In genomic region chr5:177448244-177448950, GRCh38 we compare ENCODE assay signal across 12 cellular contexts. TPM values are rescaled to one million over a fixed set of nuclear protein-coding genes. Genes with fewer than 3 reads are reported as not detected.
DNase-seq lines count a peak whose midpoint lies in the region; ATAC-seq and TF ChIP-seq lines count a peak whose summit lies in the region.
"Had no signal": no experiment of that assay in that cellular context is flagged by ENCODE, and none has a peak within 500 bp of the region (broad histone marks: within the 10 kb centered on the region; RNA-seq: fewer than 3 reads in every experiment).

No MANE protein-coding gene starts in this region.

- peak overlapping the region; percentile 79 for H3K4me3 Mint-ChIP-seq in activated CD8-positive, alpha-beta T cell treated with anti-CD3 and anti-CD28 coated beads for 36 hours

- H3K27ac ChIP-seq in ACC112 (ENCODE audit: low read depth, low read length): peak overlapping the region; percentile 91
- H3K27ac ChIP-seq in psoas muscle: no peak overlapping the region

- no peaks in the 10 kb centered on the region for H3K27me3 ChIP-seq in ACC112 (ENCODE audit: insufficient read depth, low read length)
- no peaks in the 10 kb centered on the region for H3K27me3 ChIP-seq in HAP-1 (ENCODE audit: low read depth)
- peaks cover 0 to 50% (median 7%) of the 10 kb centered on the region in 3 donors for H3K27me3 ChIP-seq in psoas muscle (ENCODE audit: insufficient read depth in 3 of 3, low read length in 2 of 3)

- WGBS in psoas muscle, 3 donors: 72 to 80% (median 74%) methylated on average over 6 of the region's 6 CpGs

- H2AFZ ChIP-seq in ACC112 (ENCODE audit: low read length, unreplicated experiment): no peak overlapping the region

- H3K4me3 ChIP-seq in ACC112 (ENCODE audit: low read depth, low read length) (peak overlapping the region; percentile 95), HAP-1 (peak overlapping the region; percentile 47), iPS-18c (ENCODE audit: insufficient read depth, low read depth, low read length) (peak overlapping the region; percentile 47), psoas muscle (no peak overlapping the region)

- H3K9me3 Mint-ChIP-seq in activated CD8-positive, alpha-beta T cell treated with anti-CD3 and anti-CD28 coated beads for 36 hours: no peaks in the 10 kb centered on the region

- DNase-seq in HAP-1 (ENCODE audit: low spot score in 2 of 2) (no peak), islet precursor cell (no peak), DMS153 (lab: John Stamatoyannopoulos, UW) (no peak), HCEC 1CT (no peak), psoas muscle (no peak)
- DNase-seq in activated CD8-positive, alpha-beta T cell treated with anti-CD3 and anti-CD28 coated beads for 36 hours: no peak
- DNase-seq: activated effector memory CD4-positive, alpha-beta T cell treated with Interleukin-2 at 50 U/mL for 16 hours; NCI-H1417 treated with DMSO at 0.1 percent for 48 hours; SIG-M5 had no signal

- H3K27ac Mint-ChIP-seq in activated CD8-positive, alpha-beta T cell treated with anti-CD3 and anti-CD28 coated beads for 36 hours: peak overlapping the region; percentile 79

- POLR2A ChIA-PET in activated CD8-positive, alpha-beta T cell treated with anti-CD3 and anti-CD28 coated beads for 36 hours (lab: Charles Lee): interaction anchor here (0.8 to 22.1 kb wide), 15 partner anchors 7 to 315 kb away, joined by 3 to 606 read pairs (median 10); partner anchors contain the start of genes DBN1, GRK6, NSD1 and PFN3

- TF ChIP-seq CTCF in activated CD8-positive, alpha-beta T cell treated with anti-CD3 and anti-CD28 coated beads for 36 hours (IDR thresholded peaks at IDR 0.05): no peak
- no peak for TF ChIP-seq CTCF in psoas muscle (IDR thresholded peaks at IDR 0.05)

- H3K79me2 ChIP-seq in ACC112 (ENCODE audit: control insufficient read depth, insufficient read depth, low read length, unreplicated experiment): peaks cover 8% of the 10 kb centered on the region

- no peaks in the 10 kb centered on the region for H3K27me3 Mint-ChIP-seq in activated CD8-positive, alpha-beta T cell treated with anti-CD3 and anti-CD28 coated beads for 36 hours

- in situ Hi-C loops in HAP-1 (cut with MboI; ENCODE audit: low sequenced_read_pairs): loop anchor here (5.0 to 10.0 kb wide), 2 partner anchors 56 to 134 kb away; partner anchors contain the start of gene MXD3

- H3K4me1 Mint-ChIP-seq in activated CD8-positive, alpha-beta T cell treated with anti-CD3 and anti-CD28 coated beads for 36 hours (ENCODE audit: low read depth): peaks cover 48% of the 10 kb centered on the region

- no peak for ATAC-seq in activated CD8-positive, alpha-beta T cell treated with anti-CD3 and anti-CD28 coated beads for 36 hours
- ATAC-seq in psoas muscle: no peak

- H3K36me3 Mint-ChIP-seq in activated CD8-positive, alpha-beta T cell treated with anti-CD3 and anti-CD28 coated beads for 36 hours (ENCODE audit: low read depth): peaks cover 7% of the 10 kb centered on the region

- H3K36me3 ChIP-seq in ACC112 (ENCODE audit: insufficient read depth, low read length) (no peaks in the 10 kb centered on the region), HAP-1 (replicated peaks) (no peaks in the 10 kb centered on the region), psoas muscle (ENCODE audit: insufficient read depth in 1 of 2, low read depth in 1 of 2) (no peaks in the 10 kb centered on the region)

- no peaks in the 10 kb centered on the region for H3K9me3 ChIP-seq in HAP-1
- H3K9me3 ChIP-seq in iPS-18c (ENCODE audit: control insufficient read depth, insufficient read depth, low read length): peaks cover 4% of the 10 kb centered on the region
- H3K9me3 ChIP-seq in psoas muscle: no peaks in the 10 kb centered on the region

- peaks cover 11% of the 10 kb centered on the region for H3K4me1 ChIP-seq in ACC112 (ENCODE audit: control insufficient read depth, insufficient read depth, low read length, unreplicated experiment)
- peaks cover 13% of the 10 kb centered on the region for H3K4me1 ChIP-seq in HAP-1
- peaks cover 13% of the 10 kb centered on the region for H3K4me1 ChIP-seq in psoas muscle

- CTCF ChIA-PET in activated CD8-positive, alpha-beta T cell treated with anti-CD3 and anti-CD28 coated beads for 36 hours (lab: Charles Lee): interaction anchor here (0.8 to 17.9 kb wide), 11 partner anchors 9 to 139 kb away, joined by 3 to 415 read pairs (median 6); partner anchors contain the start of genes F12 and PFN3

- intact Hi-C loops in activated CD8-positive, alpha-beta T cell treated with anti-CD3 and anti-CD28 coated beads for 36 hours (cut with micrococcal nuclease): no loop called here
- intact Hi-C loops in psoas muscle (cut with DNase I): no loop called here

RNA-seq across cellular contexts. Expression of gene PRR7, which starts 1.8 kb away (rescaled TPM):
- 10 to 100 TPM; 32.6 to 36.4 TPM for total RNA-seq in activated CD8-positive, alpha-beta T cell treated with anti-CD3 and anti-CD28 coated beads for 36 hours
- 1 to 10 TPM in 3 of 4 donors, under 1 TPM in 1; 0.88 to 2.6 (median 1.8) TPM for total RNA-seq in psoas muscle
- polyA plus RNA-seq in psoas muscle: 1 to 10 TPM in 1 of 3 donors, under 1 TPM in 2; 0.39 to 3.8 (median 0.48) TPM

RNA-seq across cellular contexts. Expression of gene GRK6, which starts 21.9 kb away (rescaled TPM):
- 100 to 1,000 TPM; 133 to 137 TPM for total RNA-seq in activated CD8-positive, alpha-beta T cell treated with anti-CD3 and anti-CD28 coated beads for 36 hours
- 10 to 100 TPM; 15.8 to 22.6 (median 19.1) TPM for total RNA-seq in psoas muscle
- 10 to 100 TPM; 12.3 to 14.6 (median 13.2) TPM for polyA plus RNA-seq in psoas muscle

RNA-seq across cellular contexts. Expression of gene DBN1, which starts 25.0 kb away (rescaled TPM):
- total RNA-seq in activated CD8-positive, alpha-beta T cell treated with anti-CD3 and anti-CD28 coated beads for 36 hours: 100 to 1,000 TPM; 101 to 105 TPM
- total RNA-seq in psoas muscle: 10 to 100 TPM; 17.7 to 28.4 (median 24.3) TPM
- polyA plus RNA-seq in psoas muscle: 10 to 100 TPM in 2 of 3 donors, 1 to 10 TPM in 1; 8.1 to 20.8 (median 20.1) TPM

RNA-seq across cellular contexts. Expression of gene F12, which starts 39.0 kb away (rescaled TPM):
- 1 to 10 TPM; 7.9 TPM for total RNA-seq in activated CD8-positive, alpha-beta T cell treated with anti-CD3 and anti-CD28 coated beads for 36 hours
- total RNA-seq in psoas muscle: under 1 TPM in 1 of 4 donors, not detected in 3; 0.40 TPM
- polyA plus RNA-seq in psoas muscle: under 1 TPM; 0.06 to 0.81 (median 0.09) TPM

RNA-seq across cellular contexts. Expression of gene PFN3, which starts 47.9 kb away (rescaled TPM):
- total RNA-seq in activated CD8-positive, alpha-beta T cell treated with anti-CD3 and anti-CD28 coated beads for 36 hours: not detected
- not detected for total RNA-seq in psoas muscle
- not detected for polyA plus RNA-seq in psoas muscle
- total RNA-seq: fibroblast of lung had no signal
- polyA plus RNA-seq: fibroblast of lung had no signal

Comparison
In these comparisons a context has a peak if more than half of its experiments do, and no peak if none do; other contexts are left out.
1. RNA of gene PRR7, which starts 1.8 kb away (total RNA-seq): 32.6 to 36.4 TPM in activated CD8-positive, alpha-beta T cell treated with anti-CD3 and anti-CD28 coated beads for 36 hours; 0.88 to 2.6 TPM in psoas muscle; every median in the first group is over 4 times any median in the second.
2. RNA of gene GRK6, which starts 21.9 kb away (total RNA-seq): 133 to 137 TPM in activated CD8-positive, alpha-beta T cell treated with anti-CD3 and anti-CD28 coated beads for 36 hours; 15.8 to 22.6 TPM in psoas muscle; every median in the first group is over 4 times any median in the second.